ENCODE assay signal across 1 cellular context in the genomic region with DNA sequence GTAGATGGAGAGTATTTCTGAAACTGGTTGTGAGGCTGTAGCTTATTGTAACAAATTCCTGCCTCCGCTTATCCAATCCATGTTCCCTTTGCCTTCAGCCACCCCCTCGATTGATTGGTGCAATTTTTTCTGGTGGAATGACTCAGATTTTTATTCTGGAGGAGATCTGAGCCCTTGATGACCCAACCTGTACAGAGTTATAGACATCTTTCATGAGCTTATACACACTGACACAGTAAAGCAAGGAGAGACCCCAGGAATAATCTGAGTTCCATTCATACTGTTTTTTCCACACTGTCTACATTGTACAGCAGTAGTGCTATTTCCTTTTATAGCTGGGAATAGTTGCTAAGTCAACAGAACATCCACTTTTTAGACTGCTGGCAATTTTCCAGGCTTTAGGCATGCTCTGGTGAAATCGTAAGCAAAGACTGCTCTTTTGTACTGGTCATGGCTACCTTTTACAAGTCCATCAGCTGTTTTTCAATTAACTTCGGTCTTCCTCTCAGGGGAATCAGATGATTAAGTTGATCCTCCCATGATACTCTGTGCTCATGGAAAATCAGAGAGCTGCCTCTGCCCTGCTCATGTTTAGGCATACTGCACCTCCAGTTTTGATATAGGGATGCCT.
TF ChIP-seq lines count a peak whose summit lies in the region.

No MANE protein-coding gene starts in this region.

TF ChIP-seq in HEK293, 187 proteins besides CTCF, POLR2A, EP300 and RAD21 (continued from another document):
- TF ChIP-seq, protein P1, sequence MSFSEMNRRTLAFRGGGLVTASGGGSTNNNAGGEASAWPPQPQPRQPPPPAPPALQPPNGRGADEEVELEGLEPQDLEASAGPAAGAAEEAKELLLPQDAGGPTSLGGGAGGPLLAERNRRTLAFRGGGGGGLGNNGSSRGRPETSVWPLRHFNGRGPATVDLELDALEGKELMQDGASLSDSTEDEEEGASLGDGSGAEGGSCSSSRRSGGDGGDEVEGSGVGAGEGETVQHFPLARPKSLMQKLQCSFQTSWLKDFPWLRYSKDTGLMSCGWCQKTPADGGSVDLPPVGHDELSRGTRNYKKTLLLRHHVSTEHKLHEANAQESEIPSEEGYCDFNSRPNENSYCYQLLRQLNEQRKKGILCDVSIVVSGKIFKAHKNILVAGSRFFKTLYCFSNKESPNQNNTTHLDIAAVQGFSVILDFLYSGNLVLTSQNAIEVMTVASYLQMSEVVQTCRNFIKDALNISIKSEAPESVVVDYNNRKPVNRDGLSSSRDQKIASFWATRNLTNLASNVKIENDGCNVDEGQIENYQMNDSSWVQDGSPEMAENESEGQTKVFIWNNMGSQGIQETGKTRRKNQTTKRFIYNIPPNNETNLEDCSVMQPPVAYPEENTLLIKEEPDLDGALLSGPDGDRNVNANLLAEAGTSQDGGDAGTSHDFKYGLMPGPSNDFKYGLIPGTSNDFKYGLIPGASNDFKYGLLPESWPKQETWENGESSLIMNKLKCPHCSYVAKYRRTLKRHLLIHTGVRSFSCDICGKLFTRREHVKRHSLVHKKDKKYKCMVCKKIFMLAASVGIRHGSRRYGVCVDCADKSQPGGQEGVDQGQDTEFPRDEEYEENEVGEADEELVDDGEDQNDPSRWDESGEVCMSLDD (tag by site-specific recombination; IDR thresholded peaks at IDR 0.05) = no peak
- TF ChIP-seq, protein P2, sequence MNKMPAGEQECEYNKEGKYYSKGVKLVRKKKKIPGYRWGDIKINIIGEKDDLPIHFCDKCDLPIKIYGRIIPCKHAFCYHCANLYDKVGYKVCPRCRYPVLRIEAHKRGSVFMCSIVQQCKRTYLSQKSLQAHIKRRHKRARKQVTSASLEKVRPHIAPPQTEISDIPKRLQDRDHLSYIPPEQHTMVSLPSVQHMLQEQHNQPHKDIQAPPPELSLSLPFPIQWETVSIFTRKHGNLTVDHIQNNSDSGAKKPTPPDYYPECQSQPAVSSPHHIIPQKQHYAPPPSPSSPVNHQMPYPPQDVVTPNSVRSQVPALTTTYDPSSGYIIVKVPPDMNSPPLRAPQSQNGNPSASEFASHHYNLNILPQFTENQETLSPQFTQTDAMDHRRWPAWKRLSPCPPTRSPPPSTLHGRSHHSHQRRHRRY (tag by site-specific recombination; IDR thresholded peaks at IDR 0.05) = no peak
- TF ChIP-seq ZBTB21 (tag by site-specific recombination; IDR thresholded peaks at IDR 0.05) = peak; percentile 22; the same call in 1 of the 2 replicates
- peak; percentile 97 for TF ChIP-seq FEZF1 (tag by site-specific recombination; IDR thresholded peaks at IDR 0.05)
- TF ChIP-seq, protein P3, sequence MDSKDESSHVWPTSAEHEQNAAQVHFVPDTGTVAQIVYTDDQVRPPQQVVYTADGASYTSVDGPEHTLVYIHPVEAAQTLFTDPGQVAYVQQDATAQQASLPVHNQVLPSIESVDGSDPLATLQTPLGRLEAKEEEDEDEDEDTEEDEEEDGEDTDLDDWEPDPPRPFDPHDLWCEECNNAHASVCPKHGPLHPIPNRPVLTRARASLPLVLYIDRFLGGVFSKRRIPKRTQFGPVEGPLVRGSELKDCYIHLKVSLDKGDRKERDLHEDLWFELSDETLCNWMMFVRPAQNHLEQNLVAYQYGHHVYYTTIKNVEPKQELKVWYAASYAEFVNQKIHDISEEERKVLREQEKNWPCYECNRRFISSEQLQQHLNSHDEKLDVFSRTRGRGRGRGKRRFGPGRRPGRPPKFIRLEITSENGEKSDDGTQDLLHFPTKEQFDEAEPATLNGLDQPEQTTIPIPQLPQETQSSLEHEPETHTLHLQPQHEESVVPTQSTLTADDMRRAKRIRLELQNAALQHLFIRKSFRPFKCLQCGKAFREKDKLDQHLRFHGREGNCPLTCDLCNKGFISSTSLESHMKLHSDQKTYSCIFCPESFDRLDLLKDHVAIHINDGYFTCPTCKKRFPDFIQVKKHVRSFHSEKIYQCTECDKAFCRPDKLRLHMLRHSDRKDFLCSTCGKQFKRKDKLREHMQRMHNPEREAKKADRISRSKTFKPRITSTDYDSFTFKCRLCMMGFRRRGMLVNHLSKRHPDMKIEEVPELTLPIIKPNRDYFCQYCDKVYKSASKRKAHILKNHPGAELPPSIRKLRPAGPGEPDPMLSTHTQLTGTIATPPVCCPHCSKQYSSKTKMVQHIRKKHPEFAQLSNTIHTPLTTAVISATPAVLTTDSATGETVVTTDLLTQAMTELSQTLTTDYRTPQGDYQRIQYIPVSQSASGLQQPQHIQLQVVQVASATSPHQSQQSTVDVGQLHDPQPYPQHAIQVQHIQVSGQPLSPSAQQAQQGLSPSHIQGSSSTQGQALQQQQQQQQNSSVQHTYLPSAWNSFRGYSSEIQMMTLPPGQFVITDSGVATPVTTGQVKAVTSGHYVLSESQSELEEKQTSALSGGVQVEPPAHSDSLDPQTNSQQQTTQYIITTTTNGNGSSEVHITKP (tag by site-specific recombination; IDR thresholded peaks at IDR 0.05) = no peak
- no peak for TF ChIP-seq SP3 (tag by site-specific recombination; IDR thresholded peaks at IDR 0.05)
- no peak for TF ChIP-seq ZNF510 (tag by site-specific recombination; IDR thresholded peaks at IDR 0.05; ENCODE audit: insufficient replicate concordance)
- TF ChIP-seq ZNF416 (tag by site-specific recombination; IDR thresholded peaks at IDR 0.05) = no peak
- TF ChIP-seq ZNF394 (tag by site-specific recombination; IDR thresholded peaks at IDR 0.05; ENCODE audit: borderline replicate concordance) = no peak
- TF ChIP-seq ZNF843 (tag by site-specific recombination; IDR thresholded peaks at IDR 0.05) = no peak
- no peak for TF ChIP-seq ZNF624 (tag by site-specific recombination; IDR thresholded peaks at IDR 0.05)
- no peak for TF ChIP-seq YY2 (tag by site-specific recombination; IDR thresholded peaks at IDR 0.05)
- no peak for TF ChIP-seq ZNF501 (tag by site-specific recombination; IDR thresholded peaks at IDR 0.05)
- TF ChIP-seq ZNF426 (tag by site-specific recombination; IDR thresholded peaks at IDR 0.05) = no peak
- TF ChIP-seq ZNF157 (tag by site-specific recombination; IDR thresholded peaks at IDR 0.05) = no peak
- TF ChIP-seq ZNF629 (tag by site-specific recombination; IDR thresholded peaks at IDR 0.05) = no peak
- TF ChIP-seq GLIS1 (tag by site-specific recombination; IDR thresholded peaks at IDR 0.05) = no peak
- TF ChIP-seq, protein P4, sequence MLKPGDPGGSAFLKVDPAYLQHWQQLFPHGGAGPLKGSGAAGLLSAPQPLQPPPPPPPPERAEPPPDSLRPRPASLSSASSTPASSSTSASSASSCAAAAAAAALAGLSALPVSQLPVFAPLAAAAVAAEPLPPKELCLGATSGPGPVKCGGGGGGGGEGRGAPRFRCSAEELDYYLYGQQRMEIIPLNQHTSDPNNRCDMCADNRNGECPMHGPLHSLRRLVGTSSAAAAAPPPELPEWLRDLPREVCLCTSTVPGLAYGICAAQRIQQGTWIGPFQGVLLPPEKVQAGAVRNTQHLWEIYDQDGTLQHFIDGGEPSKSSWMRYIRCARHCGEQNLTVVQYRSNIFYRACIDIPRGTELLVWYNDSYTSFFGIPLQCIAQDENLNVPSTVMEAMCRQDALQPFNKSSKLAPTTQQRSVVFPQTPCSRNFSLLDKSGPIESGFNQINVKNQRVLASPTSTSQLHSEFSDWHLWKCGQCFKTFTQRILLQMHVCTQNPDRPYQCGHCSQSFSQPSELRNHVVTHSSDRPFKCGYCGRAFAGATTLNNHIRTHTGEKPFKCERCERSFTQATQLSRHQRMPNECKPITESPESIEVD (tag by site-specific recombination; IDR thresholded peaks at IDR 0.05) = peak; percentile 64
- no peak for TF ChIP-seq ZNF155 (tag by site-specific recombination; IDR thresholded peaks at IDR 0.05)
- TF ChIP-seq, protein P5, sequence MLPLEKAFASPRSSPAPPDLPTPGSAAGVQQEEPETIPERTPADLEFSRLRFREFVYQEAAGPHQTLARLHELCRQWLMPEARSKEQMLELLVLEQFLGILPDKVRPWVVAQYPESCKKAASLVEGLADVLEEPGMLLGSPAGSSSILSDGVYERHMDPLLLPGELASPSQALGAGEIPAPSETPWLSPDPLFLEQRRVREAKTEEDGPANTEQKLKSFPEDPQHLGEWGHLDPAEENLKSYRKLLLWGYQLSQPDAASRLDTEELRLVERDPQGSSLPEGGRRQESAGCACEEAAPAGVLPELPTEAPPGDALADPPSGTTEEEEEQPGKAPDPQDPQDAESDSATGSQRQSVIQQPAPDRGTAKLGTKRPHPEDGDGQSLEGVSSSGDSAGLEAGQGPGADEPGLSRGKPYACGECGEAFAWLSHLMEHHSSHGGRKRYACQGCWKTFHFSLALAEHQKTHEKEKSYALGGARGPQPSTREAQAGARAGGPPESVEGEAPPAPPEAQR (tag by site-specific recombination; IDR thresholded peaks at IDR 0.05) = no peak
